Comparison of ENCODE assay signal across 8 cellular contexts in genomic region chr21:45972716-45973474, GRCh38. TPM values are rescaled to one million over a fixed set of nuclear protein-coding genes. Genes with fewer than 3 reads are reported as not detected.
DNase-seq lines count a peak whose midpoint lies in the region; ATAC-seq and TF ChIP-seq lines count a peak whose summit lies in the region.

No MANE protein-coding gene starts in this region.

- 6% methylated on average over 58 of the region's 58 CpGs for WGBS in HUES64
- WGBS in liver = 9% methylated on average over 58 of the region's 58 CpGs

- H3K9ac ChIP-seq in HUES64 (ENCODE audit: low read depth, low read length) (peak overlapping the region; percentile 58), liver (ENCODE audit: low read depth in 1 of 2, low read length in 2 of 2) (no peak overlapping the region)

- no peak for TF ChIP-seq CTCF in AG09319 (IDR thresholded peaks at IDR 0.05; ENCODE audit: low read depth, low read length)
- no peak for TF ChIP-seq CTCF in brain microvascular endothelial cell (IDR thresholded peaks at IDR 0.05; ENCODE audit: low read depth, low read length, missing control alignments)
- TF ChIP-seq CTCF in liver (IDR thresholded peaks at IDR 0.05; ENCODE audit: low read depth, low read length, missing input control) = no peak
- no peak for TF ChIP-seq CTCF in thoracic aorta (IDR thresholded peaks at IDR 0.05)

- TF ChIP-seq POLR2A in erythroblast (IDR thresholded peaks at IDR 0.05; ENCODE audit: low read length) = no peak

- H3K9me3 ChIP-seq in HUES64 (ENCODE audit: insufficient read depth, low read depth, low read length) (no peaks in the 10 kb centered on the region), liver (ENCODE audit: control insufficient read depth in 4 of 4, low read length in 3 of 4) (no peaks in the 10 kb centered on the region), thoracic aorta (no peaks in the 10 kb centered on the region)

- H3K36me3 ChIP-seq in HUES64 (ENCODE audit: insufficient read depth, low read length) (no peaks in the 10 kb centered on the region), brain microvascular endothelial cell (replicated peaks) (no peaks in the 10 kb centered on the region), liver (ENCODE audit: control insufficient read depth in 4 of 4, insufficient read depth in 3 of 4, low read depth in 1 of 4, low read length in 3 of 4) (no peaks in the 10 kb centered on the region), thoracic aorta (no peaks in the 10 kb centered on the region)

- H3K4me1 ChIP-seq in HUES64 (ENCODE audit: insufficient read depth, low read length) (peaks cover 7% of the 10 kb centered on the region; the same call in 1 of the 2 replicates), liver (ENCODE audit: control insufficient read depth in 4 of 4, insufficient read depth in 4 of 4, low read length in 3 of 4) (peaks cover 17 to 32% (median 23%) of the 10 kb centered on the region in 4 donors), thoracic aorta (ENCODE audit: control insufficient read depth in 1 of 2, low read depth in 2 of 2) (peaks cover 17 to 51% of the 10 kb centered on the region in 2 donors)

- H3K27me3 ChIP-seq in HUES64 (ENCODE audit: insufficient read depth, low read length) (peaks cover 51% of the 10 kb centered on the region), brain microvascular endothelial cell (replicated peaks) (no peaks in the 10 kb centered on the region), liver (ENCODE audit: control insufficient read depth in 4 of 4, insufficient read depth in 4 of 4, low read length in 3 of 4) (peaks cover 0 to 7% (median 2%) of the 10 kb centered on the region in 4 donors), thoracic aorta (replicated peaks; ENCODE audit: insufficient read depth) (no peaks in the 10 kb centered on the region)

- TF ChIP-seq RAD21 in liver (IDR thresholded peaks at IDR 0.05) = no peak

- DNase-seq in AG09319 (ENCODE audit: extremely low read depth, low read depth) (peak; percentile 81), brain microvascular endothelial cell (peak; percentile 70), thoracic aorta (ENCODE audit: low spot score) (no peak), erythroblast (lab: John Stamatoyannopoulos, UW) (no peak), kidney glomerular epithelial cell (lab: John Stamatoyannopoulos, UW) (no peak)
- no peak for DNase-seq in central memory CD4-positive, alpha-beta T cell

- H3K27ac ChIP-seq in HUES64 (ENCODE audit: low read depth, low read length) (peak overlapping the region; percentile 49; the same call in 1 of the 2 replicates), brain microvascular endothelial cell (peak overlapping the region; percentile 59), liver (ENCODE audit: low read depth in 1 of 2, low read length in 2 of 2) (peak overlapping the region; percentile 73 to 79), thoracic aorta (peak overlapping the region; percentile 96 to 98)

- ATAC-seq in thoracic aorta (ENCODE audit: insufficient number of reproducible peaks, low FRiP score, low read depth) = peak; percentile 37

- H3K4me3 ChIP-seq in HUES64 (ENCODE audit: low read length) = peak overlapping the region; percentile 59
- peak overlapping the region; percentile 48 for H3K4me3 ChIP-seq in brain microvascular endothelial cell (ENCODE audit: low read depth, low read length)
- peak overlapping the region in 1 of 3 donors; percentile 65 for H3K4me3 ChIP-seq in liver (ENCODE audit: low read depth in 1 of 3, low read length in 3 of 3)
- H3K4me3 ChIP-seq in thoracic aorta = peak overlapping the region; percentile 75

- in situ Hi-C loops in brain microvascular endothelial cell (cut with HindIII; ENCODE audit: low pct_ligation_motif_present, low sequenced_read_pairs) = no loop called here

TF ChIP-seq in liver, 16 proteins besides CTCF, POLR2A, EP300 and RAD21:
- no peak for TF ChIP-seq EGR1 (IDR thresholded peaks at IDR 0.05; ENCODE audit: low read depth in 2 of 2)
- TF ChIP-seq HNF4A (conservative IDR thresholded peaks at IDR 0.05) = no peak
- TF ChIP-seq ATF3 (IDR thresholded peaks at IDR 0.05) = no peak
- TF ChIP-seq TAF1 (conservative IDR thresholded peaks at IDR 0.05) = no peak
- no peak for TF ChIP-seq SP1 (IDR thresholded peaks at IDR 0.05)
- TF ChIP-seq MAX (IDR thresholded peaks at IDR 0.05) = no peak

RNA-seq across cellular contexts. Expression of gene COL6A1, which starts 8.7 kb away (rescaled TPM):
- 98.9 TPM for polyA plus RNA-seq in HUES64 (2013, experiment 1 of 2)
- 95.3 TPM for polyA plus RNA-seq in HUES64 (2013, experiment 2 of 2)
- total RNA-seq in liver (10 to 100 TPM; 34.9 to 36.5 TPM), thoracic aorta (1,000 to 10,000 TPM in 1 of 2 donors, 100 to 1,000 TPM in 1; 814 to 1,189 TPM)
- polyA plus RNA-seq in liver = 10 to 100 TPM; 16.9 to 82.0 TPM

Comparison
In these comparisons a context has a peak if more than half of its experiments do, and no peak if none do; other contexts are left out.
1. DNase-seq: peak in AG09319 (single experiment) and brain microvascular endothelial cell (single experiment); none in thoracic aorta (single experiment), erythroblast (0 of 2), central memory CD4-positive, alpha-beta T cell (single experiment) and kidney glomerular epithelial cell (single experiment).
2. RNA of gene COL6A1, which starts 8.7 kb away (total RNA-seq): 814 to 1,189 TPM in thoracic aorta; 34.9 to 36.5 TPM in liver; every median in the first group is over 10 times any median in the second.
3. Peak in every context shown above with its lines, with median percentiles within 50 percentile points of each other: H3K27ac ChIP-seq.